Comparison of ENCODE assay signal across 1 cellular context in the genomic region with DNA sequence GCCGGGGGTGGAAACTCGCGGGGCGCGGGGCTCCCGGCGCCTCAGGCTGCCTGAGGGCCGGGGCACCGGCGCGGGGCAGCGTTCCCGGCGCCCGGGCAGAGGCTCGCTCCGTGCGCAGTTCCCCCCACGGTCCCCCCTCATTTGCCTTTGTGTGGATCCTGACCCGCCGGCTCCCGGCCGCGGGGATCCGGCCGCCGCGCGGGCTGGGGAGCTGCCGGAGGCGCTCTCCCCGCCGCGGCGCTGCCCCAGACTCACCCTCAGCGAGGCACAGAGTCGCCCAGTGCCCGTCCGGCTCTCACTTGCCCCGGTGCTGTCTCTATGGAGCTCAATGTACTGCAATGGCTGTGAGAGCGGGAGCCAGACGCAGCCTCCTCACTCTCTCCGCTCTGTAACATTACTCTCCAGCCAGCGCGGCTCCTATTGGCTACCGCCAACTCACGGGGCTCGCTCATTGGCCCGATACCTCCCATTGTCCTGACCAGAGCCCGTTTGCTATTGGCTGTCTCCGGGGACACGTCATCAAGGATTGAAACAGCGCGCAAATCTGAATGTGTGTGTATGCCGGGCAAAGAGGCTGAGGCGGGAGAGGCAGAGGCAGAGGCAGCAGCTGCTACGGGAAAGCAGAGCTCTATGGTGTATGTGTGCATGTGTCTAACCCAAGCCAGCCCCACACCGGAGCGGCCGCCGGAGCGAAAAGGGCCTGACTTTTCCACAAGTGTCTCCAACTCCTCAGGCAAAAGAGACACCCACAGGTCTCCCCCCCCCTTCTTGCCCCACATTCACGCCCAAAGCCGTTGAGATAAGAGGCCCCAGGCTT.
TF ChIP-seq lines count a peak whose summit lies in the region.

TSS of gene HMGB1 (minus strand) at position 396 of the 817 bp plus-strand sequence. CDS start 2,256 bp downstream, outside the sequence.

TF ChIP-seq in HepG2, 621 proteins besides CTCF, POLR2A, EP300 and RAD21 (continued from another document and continues in another):
- TF ChIP-seq, protein P1, sequence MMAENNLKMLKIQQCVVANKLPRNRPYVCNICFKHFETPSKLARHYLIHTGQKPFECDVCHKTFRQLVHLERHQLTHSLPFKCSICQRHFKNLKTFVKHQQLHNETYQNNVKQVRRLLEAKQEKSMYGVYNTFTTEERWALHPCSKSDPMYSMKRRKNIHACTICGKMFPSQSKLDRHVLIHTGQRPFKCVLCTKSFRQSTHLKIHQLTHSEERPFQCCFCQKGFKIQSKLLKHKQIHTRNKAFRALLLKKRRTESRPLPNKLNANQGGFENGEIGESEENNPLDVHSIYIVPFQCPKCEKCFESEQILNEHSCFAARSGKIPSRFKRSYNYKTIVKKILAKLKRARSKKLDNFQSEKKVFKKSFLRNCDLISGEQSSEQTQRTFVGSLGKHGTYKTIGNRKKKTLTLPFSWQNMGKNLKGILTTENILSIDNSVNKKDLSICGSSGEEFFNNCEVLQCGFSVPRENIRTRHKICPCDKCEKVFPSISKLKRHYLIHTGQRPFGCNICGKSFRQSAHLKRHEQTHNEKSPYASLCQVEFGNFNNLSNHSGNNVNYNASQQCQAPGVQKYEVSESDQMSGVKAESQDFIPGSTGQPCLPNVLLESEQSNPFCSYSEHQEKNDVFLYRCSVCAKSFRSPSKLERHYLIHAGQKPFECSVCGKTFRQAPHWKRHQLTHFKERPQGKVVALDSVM (CRISPR knock-in tag; IDR thresholded peaks at IDR 0.05), result no peak
- TF ChIP-seq CCDC6 (CRISPR knock-in tag; IDR thresholded peaks at IDR 0.05) (peak; percentile 46; the same call in 1 of the 2 replicates), ZNF557 (CRISPR knock-in tag; IDR thresholded peaks at IDR 0.05) (no peak), POGZ (CRISPR knock-in tag; IDR thresholded peaks at IDR 0.05) (peak; percentile 43; the same call in 1 of the 2 replicates), NFE2 (CRISPR knock-in tag; IDR thresholded peaks at IDR 0.05) (no peak), ZBTB1 (CRISPR knock-in tag; IDR thresholded peaks at IDR 0.05; ENCODE audit: borderline replicate concordance) (no peak), SMAD9 (CRISPR knock-in tag; IDR thresholded peaks at IDR 0.05) (no peak), FOSL1 (CRISPR knock-in tag; IDR thresholded peaks at IDR 0.05; ENCODE audit: borderline replicate concordance) (no peak), BCL6 (CRISPR knock-in tag; IDR thresholded peaks at IDR 0.05) (no peak), ZNF782 (CRISPR knock-in tag; IDR thresholded peaks at IDR 0.05; ENCODE audit: borderline replicate concordance) (no peak), MAZ (IDR thresholded peaks at IDR 0.05; ENCODE audit: borderline replicate concordance, low read depth, low read length) (no peak), MAZ (CRISPR knock-in tag; IDR thresholded peaks at IDR 0.05; ENCODE audit: low read depth) (peak; percentile 59; the same call in 1 of the 2 replicates), ZNF333 (CRISPR knock-in tag; IDR thresholded peaks at IDR 0.05; ENCODE audit: borderline replicate concordance) (no peak), NR2F1 (CRISPR knock-in tag; IDR thresholded peaks at IDR 0.05) (no peak), HNF4G (IDR thresholded peaks at IDR 0.05; ENCODE audit: borderline replicate concordance, low read depth, low read length) (no peak), HNF4G (CRISPR knock-in tag; IDR thresholded peaks at IDR 0.05; ENCODE audit: borderline replicate concordance, low read depth) (no peak), HOXA5 (CRISPR knock-in tag; IDR thresholded peaks at IDR 0.05) (no peak), CENPX (CRISPR knock-in tag; IDR thresholded peaks at IDR 0.05) (no peak), ARNTL (CRISPR knock-in tag; IDR thresholded peaks at IDR 0.05) (peak; percentile 24; the same call in 1 of the 2 replicates), GATAD1 (CRISPR knock-in tag; IDR thresholded peaks at IDR 0.05) (peak; percentile 80), SETDB1 (CRISPR knock-in tag; IDR thresholded peaks at IDR 0.05; ENCODE audit: borderline replicate concordance) (no peak), ZNF605 (CRISPR knock-in tag; IDR thresholded peaks at IDR 0.05) (peak; percentile 84), KDM5B (CRISPR knock-in tag; IDR thresholded peaks at IDR 0.05; ENCODE audit: borderline replicate concordance) (peak; percentile 70), PHF5A (CRISPR knock-in tag; IDR thresholded peaks at IDR 0.05; ENCODE audit: low read depth, unreplicated experiment) (no peak), ZNF564 (CRISPR knock-in tag; IDR thresholded peaks at IDR 0.05) (no peak), ZNF839 (CRISPR knock-in tag; IDR thresholded peaks at IDR 0.05; ENCODE audit: borderline replicate concordance) (no peak), GABPA (IDR thresholded peaks at IDR 0.05; ENCODE audit: low read depth, low read length) (no peak), GABPA (CRISPR knock-in tag; IDR thresholded peaks at IDR 0.05; ENCODE audit: low read depth) (no peak), THYN1 (CRISPR knock-in tag; IDR thresholded peaks at IDR 0.05; ENCODE audit: borderline replicate concordance, low read depth) (no peak), EZH2 (conservative IDR thresholded peaks at IDR 0.05; ENCODE audit: low read depth, low read length) (no peak), MAFK (conservative IDR thresholded peaks at IDR 0.05 in 1 of 2, IDR thresholded peaks at IDR 0.05 in 1 of 2; ENCODE audit: low read length in 2 of 2) (no peak), BCL3 (CRISPR knock-in tag; IDR thresholded peaks at IDR 0.05) (0 out of 2 replicates have a peak, but pooled peaks have one; percentile 22), ZNF430 (CRISPR knock-in tag; IDR thresholded peaks at IDR 0.05) (no peak), ZNF569 (CRISPR knock-in tag; IDR thresholded peaks at IDR 0.05; ENCODE audit: borderline replicate concordance) (no peak), ZFY (CRISPR knock-in tag; IDR thresholded peaks at IDR 0.05) (peak; percentile 57; the same call in 1 of the 2 replicates), ZNF780A (CRISPR knock-in tag; IDR thresholded peaks at IDR 0.05) (peak; percentile 48; the same call in 1 of the 2 replicates), THAP11 (CRISPR knock-in tag; IDR thresholded peaks at IDR 0.05) (no peak; the same call in 1 of the 2 replicates), ZNF788 (CRISPR knock-in tag; IDR thresholded peaks at IDR 0.05; ENCODE audit: borderline replicate concordance) (no peak), ZSCAN12 (CRISPR knock-in tag; IDR thresholded peaks at IDR 0.05) (no peak), ZNF44 (CRISPR knock-in tag; IDR thresholded peaks at IDR 0.05) (peak; percentile 63; the same call in 1 of the 2 replicates), ZNF33B (CRISPR knock-in tag; IDR thresholded peaks at IDR 0.05) (no peak), JDP2 (CRISPR knock-in tag; IDR thresholded peaks at IDR 0.05; ENCODE audit: borderline replicate concordance) (no peak), XRCC5 (optimal IDR thresholded peaks at IDR 0.05; ENCODE audit: low read length) (no peak), DR1 (CRISPR knock-in tag; IDR thresholded peaks at IDR 0.05) (peak; percentile 70; the same call in 1 of the 2 replicates), ZNF138 (CRISPR knock-in tag; IDR thresholded peaks at IDR 0.05; ENCODE audit: low read depth) (no peak), SSRP1 (CRISPR knock-in tag; IDR thresholded peaks at IDR 0.05) (no peak), IRX3 (CRISPR knock-in tag; IDR thresholded peaks at IDR 0.05; ENCODE audit: borderline replicate concordance, low read depth) (0 out of 2 replicates have a peak, but pooled peaks have one; percentile 26), SMARCC2 (IDR thresholded peaks at IDR 0.05) (no peak), PAX8 (CRISPR knock-in tag; IDR thresholded peaks at IDR 0.05; ENCODE audit: borderline replicate concordance) (no peak), ZNF331 (CRISPR knock-in tag; IDR thresholded peaks at IDR 0.05) (no peak), ZNF670 (CRISPR knock-in tag; IDR thresholded peaks at IDR 0.05; ENCODE audit: borderline replicate concordance) (no peak), ZNF101 (CRISPR knock-in tag; IDR thresholded peaks at IDR 0.05; ENCODE audit: borderline replicate concordance, low read depth) (no peak), ETV5 (CRISPR knock-in tag; IDR thresholded peaks at IDR 0.05; ENCODE audit: borderline replicate concordance) (no peak), TP53 (CRISPR knock-in tag; conservative IDR thresholded peaks at IDR 0.05) (no peak), ZNF224 (CRISPR knock-in tag; IDR thresholded peaks at IDR 0.05) (no peak), RFX5 (IDR thresholded peaks at IDR 0.05; ENCODE audit: low read depth, low read length) (peak; percentile 69), RNF2 (conservative IDR thresholded peaks at IDR 0.05; ENCODE audit: low read depth) (0 out of 2 replicates have a peak, but pooled peaks have one; percentile 37), ZNF530 (CRISPR knock-in tag; IDR thresholded peaks at IDR 0.05; ENCODE audit: low read depth) (no peak), ZBTB49 (CRISPR knock-in tag; IDR thresholded peaks at IDR 0.05; ENCODE audit: borderline replicate concordance) (no peak), PLRG1 (conservative IDR thresholded peaks at IDR 0.05) (no peak), ZNF30 (CRISPR knock-in tag; IDR thresholded peaks at IDR 0.05) (no peak), NRL (CRISPR knock-in tag; IDR thresholded peaks at IDR 0.05; ENCODE audit: borderline replicate concordance) (peak; percentile 44; the same call in 1 of the 2 replicates), ZNF207 (IDR thresholded peaks at IDR 0.05; ENCODE audit: borderline replicate concordance) (no peak)
- TF ChIP-seq, protein P2, sequence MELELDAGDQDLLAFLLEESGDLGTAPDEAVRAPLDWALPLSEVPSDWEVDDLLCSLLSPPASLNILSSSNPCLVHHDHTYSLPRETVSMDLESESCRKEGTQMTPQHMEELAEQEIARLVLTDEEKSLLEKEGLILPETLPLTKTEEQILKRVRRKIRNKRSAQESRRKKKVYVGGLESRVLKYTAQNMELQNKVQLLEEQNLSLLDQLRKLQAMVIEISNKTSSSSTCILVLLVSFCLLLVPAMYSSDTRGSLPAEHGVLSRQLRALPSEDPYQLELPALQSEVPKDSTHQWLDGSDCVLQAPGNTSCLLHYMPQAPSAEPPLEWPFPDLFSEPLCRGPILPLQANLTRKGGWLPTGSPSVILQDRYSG (CRISPR knock-in tag; IDR thresholded peaks at IDR 0.05), result 0 out of 2 replicates have a peak, but pooled peaks have one; percentile 46
- TF ChIP-seq, protein P3, sequence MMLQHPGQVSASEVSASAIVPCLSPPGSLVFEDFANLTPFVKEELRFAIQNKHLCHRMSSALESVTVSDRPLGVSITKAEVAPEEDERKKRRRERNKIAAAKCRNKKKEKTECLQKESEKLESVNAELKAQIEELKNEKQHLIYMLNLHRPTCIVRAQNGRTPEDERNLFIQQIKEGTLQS (CRISPR knock-in tag; IDR thresholded peaks at IDR 0.05), result no peak
